35 cellular contexts compared by ENCODE assay signal in the genomic region with DNA sequence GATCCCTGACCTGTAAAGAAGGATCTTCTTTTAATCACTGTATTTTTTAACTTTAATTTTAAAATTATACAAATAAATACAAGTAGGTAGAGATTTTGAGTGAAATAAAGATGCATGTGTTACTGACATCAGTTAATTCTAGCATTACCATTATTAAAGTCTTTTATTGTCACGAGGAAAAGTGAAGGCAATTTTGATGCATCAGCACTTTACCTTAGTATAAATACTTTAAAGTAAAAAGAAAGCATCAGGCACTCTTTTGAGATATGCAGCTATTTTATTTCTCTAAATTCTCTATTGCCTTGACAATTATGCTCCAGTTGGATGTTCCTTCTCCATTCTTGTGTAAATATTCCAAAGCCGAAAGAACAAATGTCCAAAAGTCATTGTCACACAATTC. TPM values are rescaled to one million over a fixed set of nuclear protein-coding genes. Genes with fewer than 3 reads are reported as not detected.
"Had no signal": no experiment of that assay in that cellular context is flagged by ENCODE, and none has a peak within 500 bp of the region (broad histone marks: within the 10 kb centered on the region; RNA-seq: fewer than 3 reads in every experiment).

No MANE protein-coding gene starts in this region.

- FAIRE-seq: colon had no signal

- H3K27me3 ChIP-seq: body of pancreas had no signal

- ATAC-seq: activated CD4-positive, alpha-beta T cell treated with anti-CD3 and anti-CD28 coated beads for 36 hours; activated CD8-positive, alpha-beta memory T cell treated with anti-CD3 and anti-CD28 coated beads, Interleukin-2, amount 10 ng/mL, durations not matched to agents 7 days and 5 days; activated CD8-positive, alpha-beta T cell treated with anti-CD3 and anti-CD28 coated beads, Interleukin-2, amount 10 ng/mL, durations not matched to agents 7 days and 5 days; activated naive CD8-positive, alpha-beta T cell treated with anti-CD3 and anti-CD28 coated beads, Interleukin-2, amount 50 U/mL, for 24 hours; body of pancreas; effector memory CD8-positive, alpha-beta T cell; foreskin keratinocyte; gastrocnemius medialis; heart left ventricle; T-helper 17 cell had no signal

- H3K4me3 ChIP-seq: adrenal gland, body of pancreas, esophagus muscularis mucosa, gastrocnemius medialis, heart left ventricle had no signal

- H3K27ac ChIP-seq: adrenal gland, body of pancreas, esophagus muscularis mucosa, foreskin keratinocyte, gastrocnemius medialis, heart left ventricle had no signal

- H3K36me3 ChIP-seq: adrenal gland, esophagus muscularis mucosa, gastrocnemius medialis, heart left ventricle had no signal

- DNase-seq: activated CD4-positive, alpha-beta memory T cell treated with anti-CD3 and anti-CD28 coated beads for 36 hours; activated CD4-positive, alpha-beta T cell treated with anti-CD3 and anti-CD28 coated beads for 36 hours; activated CD4-positive, alpha-beta T cell treated with anti-CD3 and anti-CD28 coated beads, Interleukin-2, amount 10 ng/mL, durations not matched to agents 24 days and 14 days; activated CD4-positive, CD25-positive, alpha-beta regulatory T cell; activated CD4-positive, CD25-positive, alpha-beta regulatory T cell treated with anti-CD3 and anti-CD28 coated beads, Interleukin-2, amount 50 U/mL, for 72 hours; activated CD8-positive, alpha-beta memory T cell treated with anti-CD3 and anti-CD28 coated beads, Interleukin-2, amount 10 ng/mL, durations not matched to agents 7 days and 5 days; activated CD8-positive, alpha-beta memory T cell treated with anti-CD3 and anti-CD28 coated beads, Interleukin-2, amount 50 U/mL, for 4 hours; activated CD8-positive, alpha-beta T cell treated with anti-CD3 and anti-CD28 coated beads, Interleukin-2, amount 10 ng/mL, durations not matched to agents 7 days and 5 days; activated effector memory CD4-positive, alpha-beta T cell treated with anti-CD3 and anti-CD28 coated beads, Interleukin-2, amount 50 U/mL, for 16 hours; activated naive CD4-positive, alpha-beta T cell treated with anti-CD3 and anti-CD28 coated beads for 36 hours; activated naive CD8-positive, alpha-beta T cell treated with anti-CD3 and anti-CD28 coated beads for 36 hours; activated naive CD8-positive, alpha-beta T cell treated with anti-CD3 and anti-CD28 coated beads, Interleukin-2, amount 50 U/mL, for 24 hours; activated T-cell treated with anti-CD3 and anti-CD28 coated beads, Interleukin-2, amount 50 U/mL, for 1 hour; activated T-cell treated with anti-CD3 and anti-CD28 coated beads, Interleukin-2, amount 50 U/mL, for 48 hours; adrenal gland; amygdala; aorta; body of pancreas; caudate nucleus; cortex of kidney; dermis blood vessel endothelial cell; effector CD4-positive, alpha-beta T cell; effector memory CD8-positive, alpha-beta T cell; erythroblast; foreskin keratinocyte; gastrocnemius medialis; glutamatergic neuron; heart left ventricle; T-helper 17 cell had no signal

- H3K4me1 ChIP-seq: adrenal gland, esophagus muscularis mucosa, foreskin keratinocyte, gastrocnemius medialis, heart left ventricle had no signal

- H3K9me3 ChIP-seq: adrenal gland, gastrocnemius medialis, heart left ventricle had no signal

RNA-seq across cellular contexts. Expression of gene HTR1A, which starts 4.6 kb away (rescaled TPM):
- total RNA-seq: activated CD4-positive, alpha-beta memory T cell treated with anti-CD3 and anti-CD28 coated beads for 36 hours; activated CD4-positive, alpha-beta T cell treated with anti-CD3 and anti-CD28 coated beads for 36 hours; activated CD4-positive, alpha-beta T cell treated with anti-CD3 and anti-CD28 coated beads, Interleukin-2, amount 10 ng/mL, durations not matched to agents 24 days and 14 days; activated CD8-positive, alpha-beta memory T cell treated with anti-CD3 and anti-CD28 coated beads for 36 hours; activated CD8-positive, alpha-beta memory T cell treated with anti-CD3 and anti-CD28 coated beads, Interleukin-2, amount 10 ng/mL, durations not matched to agents 7 days and 5 days; activated CD8-positive, alpha-beta T cell treated with anti-CD3 and anti-CD28 coated beads, Interleukin-2, amount 10 ng/mL, durations not matched to agents 7 days and 5 days; activated naive CD4-positive, alpha-beta T cell treated with anti-CD3 and anti-CD28 coated beads for 36 hours; activated naive CD8-positive, alpha-beta T cell treated with anti-CD3 and anti-CD28 coated beads for 36 hours; activated T-helper 1 cell treated with anti-CD3 and anti-CD28 coated beads, Interleukin-12 subunit alpha, Interleukin-12 subunit beta, Interleukin-2, Interleukin-4 antibody, amounts not matched to agents 30 ng/mL and 10 ng/mL and 1 ng/mL, durations not matched to agents 14 hours and 24 hours and 36 hours; activated T-helper 2 cell treated with anti-CD3 and anti-CD28 coated beads, Interferon-gamma antibody, Interleukin-2, Interleukin-4, amounts not matched to agents 10 μg/mL and 5 μg/mL and 100 μg/mL, durations not matched to agents 14 hours and 24 hours and 36 hours; adrenal gland; body of pancreas; chondrocyte; dermis blood vessel endothelial cell; esophagus muscularis mucosa; foreskin keratinocyte; gastrocnemius medialis; heart left ventricle; T-helper 17 cell had no signal
- polyA plus RNA-seq: adrenal gland, aorta, foreskin keratinocyte, heart left ventricle had no signal
